29 cellular contexts compared by ENCODE assay signal in the genomic region with DNA sequence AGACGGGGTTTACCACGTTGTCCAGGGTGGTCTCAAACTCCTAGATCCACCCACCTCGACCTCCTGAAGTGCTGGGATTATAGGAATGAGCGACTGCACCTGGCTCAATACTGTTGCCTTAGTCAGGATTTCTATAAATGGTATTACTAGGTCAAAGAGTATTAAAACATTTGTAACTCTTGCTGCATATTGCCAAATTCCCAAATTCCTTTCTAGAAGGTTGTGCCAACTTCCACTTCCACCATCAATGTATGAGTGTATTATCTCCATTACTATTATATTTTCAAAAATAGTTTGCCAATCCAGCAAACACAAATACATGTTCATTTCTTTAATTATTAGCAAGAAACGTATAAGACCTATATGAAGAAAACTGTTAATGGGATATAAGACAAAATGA. TPM values are rescaled to one million over a fixed set of nuclear protein-coding genes. Genes with fewer than 3 reads are reported as not detected.
"Had no signal": no experiment of that assay in that cellular context is flagged by ENCODE, and none has a peak within 500 bp of the region (broad histone marks: within the 10 kb centered on the region; RNA-seq: fewer than 3 reads in every experiment).

No MANE protein-coding gene starts in this region.

- H3K27ac Mint-ChIP-seq: activated naive CD4-positive, alpha-beta T cell treated with anti-CD3 and anti-CD28 coated beads for 36 hours; activated naive CD8-positive, alpha-beta T cell treated with anti-CD3 and anti-CD28 coated beads for 36 hours; activated T-helper 1 cell treated with anti-CD3 and anti-CD28 coated beads, Interleukin-12 subunit alpha, Interleukin-12 subunit beta, Interleukin-2, Interleukin-4 antibody, amounts not matched to agents 30 ng/mL and 10 ng/mL and 1 ng/mL, durations not matched to agents 14 hours and 24 hours and 36 hours; natural killer cell; neural progenitor cell; T-helper 17 cell had no signal

- H3K4me2 ChIP-seq: neural progenitor cell had no signal

- H3K9me3 Mint-ChIP-seq: activated naive CD4-positive, alpha-beta T cell treated with anti-CD3 and anti-CD28 coated beads for 36 hours; activated naive CD8-positive, alpha-beta T cell treated with anti-CD3 and anti-CD28 coated beads for 36 hours; activated T-helper 1 cell treated with anti-CD3 and anti-CD28 coated beads, Interleukin-12 subunit alpha, Interleukin-12 subunit beta, Interleukin-2, Interleukin-4 antibody, amounts not matched to agents 30 ng/mL and 10 ng/mL and 1 ng/mL, durations not matched to agents 14 hours and 24 hours and 36 hours; natural killer cell; neural progenitor cell had no signal

- H3K4me3 Mint-ChIP-seq: activated naive CD4-positive, alpha-beta T cell treated with anti-CD3 and anti-CD28 coated beads for 36 hours; activated naive CD8-positive, alpha-beta T cell treated with anti-CD3 and anti-CD28 coated beads for 36 hours; activated T-helper 1 cell treated with anti-CD3 and anti-CD28 coated beads, Interleukin-12 subunit alpha, Interleukin-12 subunit beta, Interleukin-2, Interleukin-4 antibody, amounts not matched to agents 30 ng/mL and 10 ng/mL and 1 ng/mL, durations not matched to agents 14 hours and 24 hours and 36 hours; natural killer cell; neural progenitor cell; T-helper 17 cell had no signal

- H3K27ac ChIP-seq: adrenal gland, brain microvascular endothelial cell, esophagus muscularis mucosa, foreskin keratinocyte, heart right ventricle, lower lobe of right lung, neural progenitor cell, right atrium auricular region, thoracic aorta, WERI-Rb-1 had no signal

- H3K27me3 ChIP-seq: adrenal gland, brain microvascular endothelial cell, esophagus muscularis mucosa, foreskin keratinocyte, heart right ventricle, neural progenitor cell, right atrium auricular region had no signal

- ATAC-seq: activated CD4-positive, CD25-positive, alpha-beta regulatory T cell treated with anti-CD3 and anti-CD28 coated beads, Interleukin-2, amount 50 U/mL, for 24 hours; foreskin keratinocyte; heart right ventricle; lower lobe of right lung; natural killer cell; stimulated activated naive CD8-positive, alpha-beta T cell treated with anti-CD3 and anti-CD28 coated beads, Interleukin-15, Interleukin-2, amounts not matched to agents 100 U/mL and 50 U/mL, for 24 hours; T-helper 17 cell had no signal

- H3K36me3 Mint-ChIP-seq: activated naive CD8-positive, alpha-beta T cell treated with anti-CD3 and anti-CD28 coated beads for 36 hours; natural killer cell; neural progenitor cell had no signal

- H3K9me3 ChIP-seq: adrenal gland, esophagus muscularis mucosa, heart right ventricle, lower lobe of right lung, right atrium auricular region, thoracic aorta had no signal

- H3K4me3 ChIP-seq: adrenal gland, esophagus muscularis mucosa, heart right ventricle, lower lobe of right lung, neural progenitor cell, right atrium auricular region, thoracic aorta had no signal

- H3K4me1 Mint-ChIP-seq: activated naive CD8-positive, alpha-beta T cell treated with anti-CD3 and anti-CD28 coated beads for 36 hours; natural killer cell; neural progenitor cell; T-helper 17 cell had no signal

- H3K27me3 Mint-ChIP-seq: activated naive CD8-positive, alpha-beta T cell treated with anti-CD3 and anti-CD28 coated beads for 36 hours; T-helper 17 cell had no signal

- H3K9ac ChIP-seq: neural progenitor cell had no signal

- H2AFZ ChIP-seq: neural progenitor cell had no signal

- H3K4me1 ChIP-seq: adrenal gland, esophagus muscularis mucosa, foreskin keratinocyte, heart right ventricle, lower lobe of right lung, neural progenitor cell, right atrium auricular region had no signal

- DNase-seq: activated CD4-positive, alpha-beta T cell treated with anti-CD3 and anti-CD28 coated beads for 48 hours; activated CD4-positive, alpha-beta T cell treated with anti-CD3 and anti-CD28 coated beads, Interleukin-2, amount 50 U/mL, for 48 hours; activated CD8-positive, alpha-beta memory T cell treated with anti-CD3 and anti-CD28 coated beads for 24 hours; activated effector memory CD4-positive, alpha-beta T cell treated with anti-CD3 and anti-CD28 coated beads, Interleukin-2, amount 50 U/mL, for 16 hours; activated naive CD4-positive, alpha-beta T cell treated with anti-CD3 and anti-CD28 coated beads for 36 hours; activated naive CD8-positive, alpha-beta T cell treated with anti-CD3 and anti-CD28 coated beads for 36 hours; activated T-cell treated with anti-CD3 and anti-CD28 coated beads, Interleukin-2, amount 50 U/mL, for 1 hour; adrenal gland; brain microvascular endothelial cell; caudate nucleus; dermis blood vessel endothelial cell; effector CD4-positive, alpha-beta T cell; foreskin keratinocyte; heart right ventricle; lower lobe of right lung; mesendoderm; natural killer cell; stimulated activated CD4-positive, alpha-beta T cell treated with anti-CD3 and anti-CD28 coated beads, Interleukin-2, amount 100 ng/mL, for 48 hours; stimulated activated naive CD8-positive, alpha-beta T cell treated with anti-CD3 and anti-CD28 coated beads, Interleukin-15, Interleukin-2, amounts not matched to agents 100 U/mL and 50 U/mL, for 24 hours; T-helper 17 cell; T1000; trophoblast cell; WERI-Rb-1 had no signal

RNA-seq across cellular contexts. Expression of a gene that starts 10.6 kb away (rescaled TPM):
- total RNA-seq: natural killer cell had no signal
